In genomic region chr15:100940785-100941379, GRCh38 we compare ENCODE assay signal across 8 cellular contexts. TPM values are rescaled to one million over a fixed set of nuclear protein-coding genes. Genes with fewer than 3 reads are reported as not detected.
DNase-seq lines count a peak whose midpoint lies in the region; ATAC-seq and TF ChIP-seq lines count a peak whose summit lies in the region.

No MANE protein-coding gene starts in this region.

- no peaks in the 10 kb centered on the region for H3K9me3 ChIP-seq in neutrophil

- DNase-seq in MV-4-11 (lab: John Stamatoyannopoulos, UW) (peak; percentile 93), progenitor cell of endocrine pancreas (ENCODE audit: low spot score, unreplicated experiment) (no peak), NCI-H146 (lab: John Stamatoyannopoulos, UW) (no peak)
- DNase-seq in activated naive CD4-positive, alpha-beta T cell (lab: John Stamatoyannopoulos, UW), result no peak
- no peak for DNase-seq in activated T-cell treated with anti-CD3 and anti-CD28 coated beads, Interleukin-2, amount 50 U/mL, for 4 hours

- ATAC-seq in GM19035 (IDR thresholded peaks at IDR 0.05; ENCODE audit: unreplicated experiment), result peak; percentile 69
- peak; percentile 69 for ATAC-seq in HG02852 (IDR thresholded peaks at IDR 0.05; ENCODE audit: unreplicated experiment)
- ATAC-seq in activated T-cell treated with anti-CD3 and anti-CD28 coated beads, Interleukin-2, amount 50 U/mL, for 4 hours, result no peak

- no peaks in the 10 kb centered on the region for H3K36me3 ChIP-seq in neutrophil

- H3K27ac ChIP-seq in neutrophil, result peak overlapping the region; percentile 82

- H3K4me3 Mint-ChIP-seq in progenitor cell of endocrine pancreas (ENCODE audit: low read depth), result no peak overlapping the region
- H3K4me3 Mint-ChIP-seq in activated T-cell treated with anti-CD3 and anti-CD28 coated beads, Interleukin-2, amount 50 U/mL, for 4 hours, result no peak overlapping the region

- H3K36me3 Mint-ChIP-seq in progenitor cell of endocrine pancreas (ENCODE audit: insufficient read depth), result no peaks in the 10 kb centered on the region
- H3K36me3 Mint-ChIP-seq in activated T-cell treated with anti-CD3 and anti-CD28 coated beads, Interleukin-2, amount 50 U/mL, for 4 hours (ENCODE audit: insufficient read depth), result no peaks in the 10 kb centered on the region

- H3K4me3 ChIP-seq in neutrophil (ENCODE audit: low read depth in 1 of 2, low read length in 1 of 2), result peak overlapping the region in 1 of 2 experiments; percentile 2

- H3K4me1 Mint-ChIP-seq in progenitor cell of endocrine pancreas (ENCODE audit: low read depth), result no peaks in the 10 kb centered on the region
- no peaks in the 10 kb centered on the region for H3K4me1 Mint-ChIP-seq in activated T-cell treated with anti-CD3 and anti-CD28 coated beads, Interleukin-2, amount 50 U/mL, for 4 hours (ENCODE audit: low read depth)

- H3K27ac Mint-ChIP-seq in progenitor cell of endocrine pancreas, result no peak overlapping the region

- H3K9me3 Mint-ChIP-seq in progenitor cell of endocrine pancreas (ENCODE audit: low read depth), result no peaks in the 10 kb centered on the region
- H3K9me3 Mint-ChIP-seq in activated T-cell treated with anti-CD3 and anti-CD28 coated beads, Interleukin-2, amount 50 U/mL, for 4 hours, result no peaks in the 10 kb centered on the region

- no peaks in the 10 kb centered on the region for H3K27me3 ChIP-seq in neutrophil

- H3K27me3 Mint-ChIP-seq in progenitor cell of endocrine pancreas, result no peaks in the 10 kb centered on the region
- H3K27me3 Mint-ChIP-seq in activated T-cell treated with anti-CD3 and anti-CD28 coated beads, Interleukin-2, amount 50 U/mL, for 4 hours (ENCODE audit: low read depth), result peaks cover 7% of the 10 kb centered on the region

- peaks cover 16 to 25% of the 10 kb centered on the region in 2 experiments for H3K4me1 ChIP-seq in neutrophil (ENCODE audit: control insufficient read depth in 1 of 2, insufficient read depth in 1 of 2, low read depth in 1 of 2, low read length in 1 of 2)

- TF ChIP-seq CTCF in neutrophil (IDR thresholded peaks at IDR 0.05), result no peak
- no peak for TF ChIP-seq CTCF in progenitor cell of endocrine pancreas (IDR thresholded peaks at IDR 0.05; ENCODE audit: unreplicated experiment)

RNA-seq across cellular contexts. Expression of gene LRRK1, which starts 21.7 kb away (rescaled TPM):
- 0.86 and 1.6 TPM in 2 replicates for total RNA-seq in progenitor cell of endocrine pancreas
- 1 to 10 TPM in 2 of 3 donors, under 1 TPM in 1; 0.55 to 1.8 (median 1.6) TPM for total RNA-seq in activated T-cell treated with anti-CD3 and anti-CD28 coated beads, Interleukin-2, amount 50 U/mL, for 4 hours

Comparison
In these comparisons a context has a peak if more than half of its experiments do, and no peak if none do; other contexts are left out.
1. ATAC-seq: peak in GM19035 (single experiment) and HG02852 (single experiment); none in activated T-cell treated with anti-CD3 and anti-CD28 coated beads, Interleukin-2, amount 50 U/mL, for 4 hours (0 of 2).